ENCODE assay signal across 8 cellular contexts in genomic region chr7:134317434-134317833, GRCh38. TPM values are rescaled to one million over a fixed set of nuclear protein-coding genes. Genes with fewer than 3 reads are reported as not detected.
DNase-seq lines count a peak whose midpoint lies in the region; ATAC-seq and TF ChIP-seq lines count a peak whose summit lies in the region.

No MANE protein-coding gene starts in this region.

- H4K20me1 ChIP-seq in Karpas-422 (ENCODE audit: insufficient read depth, low read depth, low read length): no peaks in the 10 kb centered on the region

- TF ChIP-seq CTCF in BE2C (IDR thresholded peaks at IDR 0.05; ENCODE audit: low read depth, low read length): no peak
- TF ChIP-seq CTCF in coronary artery (IDR thresholded peaks at IDR 0.05): no peak
- TF ChIP-seq CTCF in nephron progenitor cell (IDR thresholded peaks at IDR 0.05): no peak

- peak overlapping the region; percentile 89 for H3K4me3 Mint-ChIP-seq in nephron progenitor cell

- no peak overlapping the region for H3K27ac Mint-ChIP-seq in nephron progenitor cell

- no peaks in the 10 kb centered on the region for H3K9me2 ChIP-seq in Karpas-422 (replicated peaks; ENCODE audit: insufficient read depth, low read length)

- peak overlapping the region; percentile 76 for H2AFZ ChIP-seq in Karpas-422 (ENCODE audit: low read length)

- peak overlapping the region; percentile 98 for H3K4me2 ChIP-seq in Karpas-422 (ENCODE audit: low read depth, low read length, poor library complexity, severe bottlenecking)

- H3K27me3 Mint-ChIP-seq in nephron progenitor cell (ENCODE audit: low read depth, poor library complexity): peaks cover 16% of the 10 kb centered on the region

- no peaks in the 10 kb centered on the region for H3K36me3 Mint-ChIP-seq in nephron progenitor cell (ENCODE audit: low read depth)

- H3K4me3 ChIP-seq in BE2C (ENCODE audit: low read depth, low read length): peak overlapping the region; percentile 86
- peak overlapping the region; percentile 95 for H3K4me3 ChIP-seq in Karpas-422 (ENCODE audit: low read length)
- H3K4me3 ChIP-seq in coronary artery: peak overlapping the region; percentile 96

- no peaks in the 10 kb centered on the region for H3K9me3 ChIP-seq in BE2C
- H3K9me3 ChIP-seq in Karpas-422 (ENCODE audit: low read length): no peaks in the 10 kb centered on the region

- H3K9me3 Mint-ChIP-seq in nephron progenitor cell: no peaks in the 10 kb centered on the region

- H3K36me3 ChIP-seq in BE2C (no peaks in the 10 kb centered on the region), Karpas-422 (ENCODE audit: insufficient read depth, low read length) (no peaks in the 10 kb centered on the region)

- H3K9ac ChIP-seq in Karpas-422 (ENCODE audit: low read length): peak overlapping the region; percentile 48

- peaks cover 39% of the 10 kb centered on the region for H3K79me2 ChIP-seq in Karpas-422 (ENCODE audit: low read length)

- no peaks in the 10 kb centered on the region for H3K27me3 ChIP-seq in BE2C
- no peaks in the 10 kb centered on the region for H3K27me3 ChIP-seq in Karpas-422 (ENCODE audit: low read length)

- H3K27ac ChIP-seq in Karpas-422 (ENCODE audit: low read length) (no peak overlapping the region), coronary artery (peak overlapping the region in 1 of 2 donors; percentile 73)

- ATAC-seq in HG02840 (IDR thresholded peaks at IDR 0.05; ENCODE audit: low FRiP score, unreplicated experiment) (no peak), HG02870 (IDR thresholded peaks at IDR 0.05; ENCODE audit: unreplicated experiment) (no peak)

- H3K4me1 ChIP-seq in BE2C (no peaks in the 10 kb centered on the region), Karpas-422 (ENCODE audit: low read length) (peaks cover 20% of the 10 kb centered on the region)

- H3K4me1 Mint-ChIP-seq in nephron progenitor cell: peaks cover 22% of the 10 kb centered on the region

- DNase-seq in BE2C (no peak), Karpas-422 (no peak), coronary artery (ENCODE audit: low spot score) (no peak), nephron progenitor cell (no peak), NCI-H510A (lab: John Stamatoyannopoulos, UW) (no peak), SK-N-DZ (ENCODE audit: low spot score) (no peak)

RNA-seq across cellular contexts. Expression of gene SLC35B4, which starts 0.7 kb away (rescaled TPM):
- 9.9 TPM for polyA plus RNA-seq in BE2C (2012; ENCODE audit: insufficient read depth, insufficient read length, low read depth)
- total RNA-seq in Karpas-422 (2014; rRNA removed; shearing (Covaris generic); ENCODE audit: low replicate concordance): 10.5 and 15.7 TPM in 2 replicates
- 11.2 and 12.9 TPM in 2 replicates for polyA plus RNA-seq in SK-N-DZ (2014; cell fraction: cytosol; rRNA removed)
- 9.1 and 13.2 TPM in 2 replicates for polyA plus RNA-seq in SK-N-DZ (2014; cell fraction: nucleus; rRNA removed)
